8 cellular contexts compared by ENCODE assay signal in the genomic region with DNA sequence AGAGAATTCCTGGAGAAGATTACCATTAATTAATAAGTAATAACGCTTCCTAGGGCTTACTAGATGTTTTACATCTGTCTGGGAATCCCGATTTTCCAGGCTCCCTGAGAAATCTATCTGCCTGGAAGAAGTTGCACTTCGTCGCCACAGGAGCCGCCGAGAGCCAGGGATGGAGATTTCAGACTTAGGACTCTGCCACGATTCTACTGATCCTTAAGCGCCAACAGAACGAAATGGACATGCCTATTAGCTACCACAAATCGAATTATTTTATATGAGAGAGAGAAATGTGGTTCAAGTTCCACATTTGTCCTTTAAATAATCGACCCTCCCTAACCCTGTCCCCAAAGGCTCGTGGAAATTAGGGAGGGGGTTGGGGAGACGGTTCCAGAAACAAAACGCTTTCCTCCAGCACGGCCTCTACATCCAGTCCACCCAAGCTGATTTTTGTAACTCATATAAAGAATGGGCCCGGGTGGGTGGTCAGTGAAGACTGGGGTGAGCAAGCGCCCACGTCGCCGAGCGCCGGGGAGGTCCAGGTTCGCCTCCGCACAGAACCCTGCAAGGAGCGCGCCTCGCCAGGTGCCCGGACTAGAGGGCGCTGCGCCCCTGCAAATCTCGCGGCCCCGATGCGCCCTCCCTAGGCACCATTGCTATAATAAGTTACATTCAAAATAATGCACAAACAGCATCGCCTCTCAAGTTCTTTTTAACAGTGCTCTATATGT. TPM values are rescaled to one million over a fixed set of nuclear protein-coding genes. Genes with fewer than 3 reads are reported as not detected.
DNase-seq lines count a peak whose midpoint lies in the region; ATAC-seq and TF ChIP-seq lines count a peak whose summit lies in the region.

No MANE protein-coding gene starts in this region.

- peaks cover 0 to 3% of the 10 kb centered on the region in 2 donors for H3K9me3 Mint-ChIP-seq in natural killer cell

- H3K36me3 ChIP-seq in ES-I3 (ENCODE audit: insufficient read depth, low read length) (no peaks in the 10 kb centered on the region), adipocyte (ENCODE audit: control insufficient read depth, insufficient read depth, low read length, severe bottlenecking) (no peaks in the 10 kb centered on the region), left ventricle myocardium inferior (no peaks in the 10 kb centered on the region)

- H3K27me3 Mint-ChIP-seq in natural killer cell (ENCODE audit: low read depth in 2 of 2): peaks cover 31 to 35% of the 10 kb centered on the region in 2 donors

- no peaks in the 10 kb centered on the region for H3K4me1 Mint-ChIP-seq in natural killer cell

- peak overlapping the region; percentile 93 for H3K27ac ChIP-seq in left ventricle myocardium inferior (replicated peaks)

- no peaks in the 10 kb centered on the region for H3K36me3 Mint-ChIP-seq in natural killer cell

- H3K4me3 Mint-ChIP-seq in natural killer cell: no peak overlapping the region

- H3K4me3 ChIP-seq in adipocyte (ENCODE audit: low read length): peak overlapping the region; percentile 99
- H3K4me3 ChIP-seq in left ventricle myocardium inferior: peak overlapping the region; percentile 92

- no peaks in the 10 kb centered on the region for H3K27me3 ChIP-seq in adipocyte (replicated peaks; ENCODE audit: control insufficient read depth, insufficient read depth, low read length)
- H3K27me3 ChIP-seq in left ventricle myocardium inferior (ENCODE audit: low read depth): peaks cover 59% of the 10 kb centered on the region

- ATAC-seq in HG02885 (IDR thresholded peaks at IDR 0.05; ENCODE audit: poor library complexity, unreplicated experiment) (no peak), natural killer cell (no peak)

- peaks cover 15% of the 10 kb centered on the region for H3K4me1 ChIP-seq in ES-I3 (ENCODE audit: insufficient read depth, low read length)
- H3K4me1 ChIP-seq in adipocyte (ENCODE audit: control insufficient read depth, insufficient read depth, low read length): peaks cover 32% of the 10 kb centered on the region
- H3K4me1 ChIP-seq in left ventricle myocardium inferior: peaks cover 54% of the 10 kb centered on the region

- DNase-seq in NCI-H1048 (lab: John Stamatoyannopoulos, UW) (peak; percentile 65), adipocyte (ENCODE audit: low read depth) (peak; percentile 96), left ventricle myocardium inferior (peak; percentile 81), posterior cingulate gyrus (peak; percentile 60 to 94 (median 70)), natural killer cell (no peak), NAMALWA (ENCODE audit: low spot score) (no peak)

- no peak overlapping the region for H3K27ac Mint-ChIP-seq in natural killer cell

- peak overlapping the region; percentile 86 for H3K9ac ChIP-seq in ES-I3 (ENCODE audit: low read depth, low read length)
- peak overlapping the region; percentile 97 for H3K9ac ChIP-seq in adipocyte (ENCODE audit: low read length)

- intact Hi-C loops in left ventricle myocardium inferior (cut with micrococcal nuclease) (no loop called here), posterior cingulate gyrus (cut with DNase I) (no loop called here), natural killer cell (cut with micrococcal nuclease) (no loop called here)

- TF ChIP-seq CTCF in left ventricle myocardium inferior (IDR thresholded peaks at IDR 0.05; ENCODE audit: borderline replicate concordance) (peak; percentile 63), natural killer cell (IDR thresholded peaks at IDR 0.05) (no peak)

- H3K9me3 ChIP-seq in ES-I3 (ENCODE audit: control insufficient read depth, insufficient read depth, low read length): no peaks in the 10 kb centered on the region
- H3K9me3 ChIP-seq in adipocyte (ENCODE audit: control insufficient read depth, low read length): no peaks in the 10 kb centered on the region
- H3K9me3 ChIP-seq in left ventricle myocardium inferior (replicated peaks): peaks cover 2% of the 10 kb centered on the region

RNA-seq across cellular contexts. Expression of gene FAT1, which starts 1.9 kb away (rescaled TPM):
- total RNA-seq in left ventricle myocardium inferior: 59.1 TPM
- total RNA-seq in natural killer cell: not detected

Comparison
In these comparisons a context has a peak if more than half of its experiments do, and no peak if none do; other contexts are left out.
1. DNase-seq: peak in NCI-H1048 (single experiment), adipocyte (single experiment), left ventricle myocardium inferior (single experiment) and posterior cingulate gyrus (10 of 10); none in natural killer cell (single experiment) and NAMALWA (single experiment).
2. RNA of gene FAT1, which starts 1.9 kb away (total RNA-seq): 59.1 TPM in left ventricle myocardium inferior (single experiment); not detected in natural killer cell; every median in the first group is over 10 times any median in the second.